Comparison of ENCODE assay signal across 8 cellular contexts in the genomic region with DNA sequence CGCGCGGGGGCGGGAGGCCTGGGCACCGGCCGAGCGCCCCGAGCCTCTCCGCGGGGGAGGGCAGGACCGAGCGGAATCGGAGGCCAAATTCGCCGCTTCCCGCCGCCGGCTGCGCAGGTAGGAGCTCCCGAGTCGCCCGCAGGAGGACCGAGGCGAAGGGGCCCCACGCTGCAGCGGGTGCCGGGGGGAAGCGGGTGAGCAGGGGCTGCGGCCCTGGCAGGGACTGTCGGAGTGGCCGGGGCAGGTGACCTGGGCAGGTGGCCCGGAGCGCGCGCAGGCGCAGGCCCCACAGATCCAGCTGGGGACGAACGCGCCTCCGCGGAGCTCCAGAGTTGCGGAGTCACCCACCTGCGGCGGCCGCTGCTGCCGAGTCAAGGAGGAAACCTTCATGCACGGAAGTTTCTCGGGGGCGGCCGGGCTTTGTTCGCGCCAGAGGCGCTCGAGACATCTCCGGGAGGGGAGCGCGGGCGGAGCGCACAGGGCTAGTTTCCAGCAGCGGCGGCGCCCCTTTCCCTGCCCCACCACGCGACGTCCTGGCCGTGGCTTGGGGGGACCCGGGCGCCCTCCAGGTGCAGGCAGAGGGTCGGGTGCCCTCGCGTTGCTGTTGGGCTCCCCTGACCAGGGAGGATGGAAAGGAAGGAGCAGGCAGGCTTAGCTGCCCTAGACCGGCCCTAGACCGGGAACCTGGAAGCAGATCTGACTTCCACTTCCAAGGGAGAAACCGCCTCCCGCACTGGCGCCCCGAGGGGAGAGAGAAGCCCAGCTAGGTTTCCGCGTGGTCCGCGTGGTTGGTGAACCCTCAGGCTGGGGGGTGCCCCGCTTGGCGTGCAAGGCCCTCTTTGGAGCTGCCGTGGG. TPM values are rescaled to one million over a fixed set of nuclear protein-coding genes. Genes with fewer than 3 reads are reported as not detected.
DNase-seq lines count a peak whose midpoint lies in the region; ATAC-seq and TF ChIP-seq lines count a peak whose summit lies in the region.

No MANE protein-coding gene starts in this region.

- no peak overlapping the region for H2AFZ ChIP-seq in MM.1S (ENCODE audit: low read length)

- peaks cover 28% of the 10 kb centered on the region; the same call in 1 of the 2 replicates for H3F3A ChIP-seq in MM.1S (ENCODE audit: insufficient read depth, low read length)

- ATAC-seq in GM21723 (IDR thresholded peaks at IDR 0.05; ENCODE audit: unreplicated experiment) (peak; percentile 35), GM18870 (IDR thresholded peaks at IDR 0.05; ENCODE audit: unreplicated experiment) (no peak)
- ATAC-seq in natural killer cell treated with Interleukin-12 subunit alpha and Interleukin-12 subunit beta and Interleukin-15 and Interleukin-18, amount 100 ng/mL, for 72 hours, result peak; percentile 34 to 44

- H3K9me2 ChIP-seq in MM.1S (replicated peaks; ENCODE audit: insufficient read depth, low read length), result no peaks in the 10 kb centered on the region

- H3K4me1 ChIP-seq in MM.1S (ENCODE audit: low read length) (peaks cover 48% of the 10 kb centered on the region), endodermal cell (ENCODE audit: control insufficient read depth, insufficient read depth, low read length) (no peaks in the 10 kb centered on the region), thyroid gland (peaks cover 16 to 28% of the 10 kb centered on the region in 2 donors)

- H3K36me3 Mint-ChIP-seq in Calu3 (ENCODE audit: insufficient read depth, unreplicated experiment) (peaks cover 41% of the 10 kb centered on the region), endodermal cell (ENCODE audit: low read depth) (no peaks in the 10 kb centered on the region)
- H3K36me3 Mint-ChIP-seq in activated CD4-positive, alpha-beta memory T cell treated with anti-CD3 and anti-CD28 coated beads, Interleukin-2, amount 10 ng/mL, durations not matched to agents 7 days and 5 days (ENCODE audit: low read depth), result peaks cover 11% of the 10 kb centered on the region
- no peaks in the 10 kb centered on the region for H3K36me3 Mint-ChIP-seq in natural killer cell treated with Interleukin-12 subunit alpha and Interleukin-12 subunit beta and Interleukin-15 and Interleukin-18, amount 100 ng/mL, for 72 hours

- H3K9me3 Mint-ChIP-seq in Calu3 (ENCODE audit: low read depth, unreplicated experiment), result no peaks in the 10 kb centered on the region
- H3K9me3 Mint-ChIP-seq in activated CD4-positive, alpha-beta memory T cell treated with anti-CD3 and anti-CD28 coated beads, Interleukin-2, amount 10 ng/mL, durations not matched to agents 7 days and 5 days, result no peaks in the 10 kb centered on the region
- no peaks in the 10 kb centered on the region for H3K9me3 Mint-ChIP-seq in endodermal cell
- H3K9me3 Mint-ChIP-seq in natural killer cell treated with Interleukin-12 subunit alpha and Interleukin-12 subunit beta and Interleukin-15 and Interleukin-18, amount 100 ng/mL, for 72 hours, result no peaks in the 10 kb centered on the region

- DNase-seq in Calu3 (peak; percentile 74), MM.1S (peak; percentile 46), endodermal cell (peak; percentile 79), thyroid gland (no peak)
- peak; percentile 64 for DNase-seq in activated CD4-positive, alpha-beta memory T cell treated with anti-CD3 and anti-CD28 coated beads, Interleukin-2, amount 10 ng/mL, durations not matched to agents 7 days and 5 days
- DNase-seq in natural killer cell treated with Interleukin-12 subunit alpha and Interleukin-12 subunit beta and Interleukin-15 and Interleukin-18, amount 100 ng/mL, for 72 hours (ENCODE audit: low spot score), result no peak

- H3K9ac ChIP-seq in MM.1S (ENCODE audit: low read length), result peak overlapping the region; percentile 91
- H3K9ac ChIP-seq in endodermal cell (ENCODE audit: extremely low read depth, low read length, poor library complexity, severe bottlenecking), result no peak overlapping the region

- H3K27ac ChIP-seq in MM.1S (ENCODE audit: low read length), result peak overlapping the region; percentile 67
- no peak overlapping the region for H3K27ac ChIP-seq in endodermal cell (ENCODE audit: low read depth, low read length)
- H3K27ac ChIP-seq in thyroid gland, result peak overlapping the region in 2 of 3 donors; percentile 17

- POLR2A ChIA-PET in activated CD4-positive, alpha-beta memory T cell treated with anti-CD3 and anti-CD28 coated beads, Interleukin-2, amount 10 ng/mL, durations not matched to agents 7 days and 5 days (lab: Charles Lee), result interaction anchor here (0.8 to 5.0 kb wide), 18 partner anchors 8 to 255 kb away, joined by 3 to 58 read pairs (median 5); a partner anchor contains a TSS

- H3K27me3 ChIP-seq in MM.1S (replicated peaks; ENCODE audit: insufficient read depth, low read length) (no peaks in the 10 kb centered on the region), endodermal cell (ENCODE audit: control insufficient read depth, insufficient read depth, low read length, poor library complexity, severe bottlenecking) (peaks cover 67% of the 10 kb centered on the region), thyroid gland (peaks cover 9% of the 10 kb centered on the region)

- H3K4me1 Mint-ChIP-seq in Calu3 (ENCODE audit: low read depth, unreplicated experiment) (peaks cover 24% of the 10 kb centered on the region), endodermal cell (peaks cover 3% of the 10 kb centered on the region)
- H3K4me1 Mint-ChIP-seq in activated CD4-positive, alpha-beta memory T cell treated with anti-CD3 and anti-CD28 coated beads, Interleukin-2, amount 10 ng/mL, durations not matched to agents 7 days and 5 days, result peaks cover 48% of the 10 kb centered on the region
- peaks cover 7 to 10% of the 10 kb centered on the region in 2 donors for H3K4me1 Mint-ChIP-seq in natural killer cell treated with Interleukin-12 subunit alpha and Interleukin-12 subunit beta and Interleukin-15 and Interleukin-18, amount 100 ng/mL, for 72 hours (ENCODE audit: low read depth in 2 of 2)

- peak overlapping the region; percentile 78 for H3K4me2 ChIP-seq in MM.1S (ENCODE audit: low read depth, low read length)

- BruUV-seq in Calu3 (replicated peaks; lab: Mats Ljungman, UMichigan), result no TSS peak

- H3K9me3 ChIP-seq in MM.1S (replicated peaks; ENCODE audit: insufficient read depth, low read length) (no peaks in the 10 kb centered on the region), endodermal cell (ENCODE audit: control insufficient read depth, low read length) (no peaks in the 10 kb centered on the region), thyroid gland (no peaks in the 10 kb centered on the region)

- H3K36me3 ChIP-seq in MM.1S (replicated peaks; ENCODE audit: insufficient read depth, low read length) (no peaks in the 10 kb centered on the region), endodermal cell (ENCODE audit: control insufficient read depth, insufficient read depth, low read length) (no peaks in the 10 kb centered on the region), thyroid gland (no peaks in the 10 kb centered on the region)

- H4K20me1 ChIP-seq in MM.1S (ENCODE audit: insufficient read depth, low read length), result no peaks in the 10 kb centered on the region

- H3K4me3 Mint-ChIP-seq in Calu3 (ENCODE audit: low read depth, unreplicated experiment), result peak overlapping the region; percentile 92
- H3K4me3 Mint-ChIP-seq in activated CD4-positive, alpha-beta memory T cell treated with anti-CD3 and anti-CD28 coated beads, Interleukin-2, amount 10 ng/mL, durations not matched to agents 7 days and 5 days, result peak overlapping the region; percentile 83
- peak overlapping the region; percentile 52 for H3K4me3 Mint-ChIP-seq in endodermal cell
- peak overlapping the region; percentile 81 for H3K4me3 Mint-ChIP-seq in natural killer cell treated with Interleukin-12 subunit alpha and Interleukin-12 subunit beta and Interleukin-15 and Interleukin-18, amount 100 ng/mL, for 72 hours

- H3K27ac Mint-ChIP-seq in Calu3 (ENCODE audit: unreplicated experiment) (peak overlapping the region; percentile 30), endodermal cell (no peak overlapping the region)
- H3K27ac Mint-ChIP-seq in activated CD4-positive, alpha-beta memory T cell treated with anti-CD3 and anti-CD28 coated beads, Interleukin-2, amount 10 ng/mL, durations not matched to agents 7 days and 5 days, result peak overlapping the region; percentile 54
- H3K27ac Mint-ChIP-seq in natural killer cell treated with Interleukin-12 subunit alpha and Interleukin-12 subunit beta and Interleukin-15 and Interleukin-18, amount 100 ng/mL, for 72 hours, result no peak overlapping the region

- H3K27me3 Mint-ChIP-seq in Calu3 (ENCODE audit: unreplicated experiment) (peaks cover 25% of the 10 kb centered on the region), endodermal cell (ENCODE audit: insufficient read depth) (peaks cover 57% of the 10 kb centered on the region)
- H3K27me3 Mint-ChIP-seq in activated CD4-positive, alpha-beta memory T cell treated with anti-CD3 and anti-CD28 coated beads, Interleukin-2, amount 10 ng/mL, durations not matched to agents 7 days and 5 days, result peaks cover 5% of the 10 kb centered on the region
- H3K27me3 Mint-ChIP-seq in natural killer cell treated with Interleukin-12 subunit alpha and Interleukin-12 subunit beta and Interleukin-15 and Interleukin-18, amount 100 ng/mL, for 72 hours, result no peaks in the 10 kb centered on the region

- peaks cover 54% of the 10 kb centered on the region for H3K79me2 ChIP-seq in MM.1S (ENCODE audit: low read length)

- TF ChIP-seq POLR2A in thyroid gland (IDR thresholded peaks at IDR 0.05), result no peak

- TF ChIP-seq CTCF in Calu3 (IDR thresholded peaks at IDR 0.05; ENCODE audit: unreplicated experiment) (no peak), MM.1S (IDR thresholded peaks at IDR 0.05; ENCODE audit: low read length) (no peak), endodermal cell (conservative IDR thresholded peaks at IDR 0.05) (no peak), thyroid gland (IDR thresholded peaks at IDR 0.05) (no peak)

- H3K4me3 ChIP-seq in MM.1S (ENCODE audit: low read length), result peak overlapping the region; percentile 77
- peak overlapping the region; percentile 74 for H3K4me3 ChIP-seq in endodermal cell (ENCODE audit: low read length)
- peak overlapping the region in 1 of 3 donors; percentile 37 for H3K4me3 ChIP-seq in thyroid gland (replicated peaks in 1 of 3)

- CTCF ChIA-PET in Calu3 (lab: Charles Lee), result interaction anchor here (0.6 to 4.8 kb wide), 5 partner anchors 9 to 233 kb away, joined by 3 to 13 read pairs (median 3); no protein-coding TSS in a partner anchor
- CTCF ChIA-PET in activated CD4-positive, alpha-beta memory T cell treated with anti-CD3 and anti-CD28 coated beads, Interleukin-2, amount 10 ng/mL, durations not matched to agents 7 days and 5 days (lab: Charles Lee), result interaction anchor here (0.9 to 3.1 kb wide), 9 partner anchors 18 to 153 kb away, joined by 3 to 10 read pairs (median 5); a partner anchor contains a TSS

- intact Hi-C loops in Calu3 (cut with micrococcal nuclease; ENCODE audit: unreplicated experiment), result no loop called here
- intact Hi-C loops in thyroid gland (cut with DNase I), result no loop called here

- WGBS in endodermal cell (ENCODE audit: insufficient coverage in 1 of 2, insufficient read length in 1 of 2), 2 experiments, result 3 to 5% methylated on average over 45 to 84 of the region's 84 CpGs
- 1% methylated on average over 40 of the region's 84 CpGs; no CpG with 5 or more reads in 1 of the 2 donors for WGBS in thyroid gland, 2 donors

RNA-seq across cellular contexts. Expression of a gene that starts 0.6 kb away (rescaled TPM):
- 51.9 and 63.9 TPM in 2 replicates for total RNA-seq in Calu3 (2022)
- total RNA-seq in activated CD4-positive, alpha-beta memory T cell treated with anti-CD3 and anti-CD28 coated beads, Interleukin-2, amount 10 ng/mL, durations not matched to agents 7 days and 5 days, result 10 to 100 TPM; 51.5 to 51.7 TPM
- total RNA-seq in endodermal cell, result 1 to 10 TPM; 2.9 to 5.0 TPM
- 2.0 TPM for polyA plus RNA-seq in endodermal cell (2013, experiment 1 of 2)
- 1.7 TPM for polyA plus RNA-seq in endodermal cell (2013, experiment 2 of 2)
- 10 to 100 TPM; 42.9 to 88.3 TPM for total RNA-seq in natural killer cell treated with Interleukin-12 subunit alpha and Interleukin-12 subunit beta and Interleukin-15 and Interleukin-18, amount 100 ng/mL, for 72 hours
- 10 to 100 TPM in 1 of 4 donors, 1 to 10 TPM in 3; 5.3 to 18.3 (median 6.7) TPM for total RNA-seq in thyroid gland

Comparison
In these comparisons a context has a peak if more than half of its experiments do, and no peak if none do; other contexts are left out.
1. DNase-seq: peak in Calu3 (single experiment), MM.1S (single experiment), activated CD4-positive, alpha-beta memory T cell treated with anti-CD3 and anti-CD28 coated beads, Interleukin-2, amount 10 ng/mL, durations not matched to agents 7 days and 5 days (single experiment) and endodermal cell (single experiment); none in natural killer cell treated with Interleukin-12 subunit alpha and Interleukin-12 subunit beta and Interleukin-15 and Interleukin-18, amount 100 ng/mL, for 72 hours (single experiment) and thyroid gland (0 of 2).
2. H3K27ac Mint-ChIP-seq: peak in Calu3 (single experiment) and activated CD4-positive, alpha-beta memory T cell treated with anti-CD3 and anti-CD28 coated beads, Interleukin-2, amount 10 ng/mL, durations not matched to agents 7 days and 5 days (single experiment); none in endodermal cell (single experiment) and natural killer cell treated with Interleukin-12 subunit alpha and Interleukin-12 subunit beta and Interleukin-15 and Interleukin-18, amount 100 ng/mL, for 72 hours (0 of 2).
3. Peak in every context shown above with its lines, with median percentiles within 50 percentile points of each other: H3K4me3 Mint-ChIP-seq.